Comparison of ENCODE assay signal across 11 cellular contexts in genomic region chr14:74593241-74593985, GRCh38. TPM values are rescaled to one million over a fixed set of nuclear protein-coding genes. Genes with fewer than 3 reads are reported as not detected.
DNase-seq lines count a peak whose midpoint lies in the region; ATAC-seq and TF ChIP-seq lines count a peak whose summit lies in the region.
"Had no signal": no experiment of that assay in that cellular context is flagged by ENCODE, and none has a peak within 500 bp of the region (broad histone marks: within the 10 kb centered on the region; RNA-seq: fewer than 3 reads in every experiment).

No MANE protein-coding gene starts in this region.

- TF ChIP-seq POLR2A in esophagus squamous epithelium (IDR thresholded peaks at IDR 0.05) (no peak), upper lobe of left lung (IDR thresholded peaks at IDR 0.05) (no peak)

- no peak for TF ChIP-seq EP300 in upper lobe of left lung (IDR thresholded peaks at IDR 0.05)

- CTCF ChIA-PET in activated CD4-positive, alpha-beta T cell treated with anti-CD3 and anti-CD28 coated beads, Interleukin-2, amount 10 ng/mL, durations not matched to agents 7 days and 5 days (lab: Charles Lee) = interaction anchor here (1.0 to 2.1 kb wide), 3 partner anchors 8 to 19 kb away, joined by 3 to 7 read pairs (median 4); partner anchors contain the start of gene LTBP2

- H3K27me3 ChIP-seq in esophagus squamous epithelium = no peaks in the 10 kb centered on the region
- H3K27me3 ChIP-seq in upper lobe of left lung = no peaks in the 10 kb centered on the region

- H3K9me3 ChIP-seq in esophagus squamous epithelium = no peaks in the 10 kb centered on the region
- H3K9me3 ChIP-seq in mucosa of descending colon = no peaks in the 10 kb centered on the region
- H3K9me3 ChIP-seq in upper lobe of left lung = no peaks in the 10 kb centered on the region

- H3K4me1 Mint-ChIP-seq in activated CD4-positive, alpha-beta T cell treated with anti-CD3 and anti-CD28 coated beads, Interleukin-2, amount 10 ng/mL, durations not matched to agents 7 days and 5 days = no peaks in the 10 kb centered on the region

- 71 to 72% methylated on average over 12 of the region's 12 CpGs for WGBS in esophagus squamous epithelium, 2 donors
- WGBS in upper lobe of left lung, 2 donors = 75 to 81% methylated on average over 9 to 12 of the region's 12 CpGs

- no peak overlapping the region for H3K4me3 Mint-ChIP-seq in activated CD4-positive, alpha-beta T cell treated with anti-CD3 and anti-CD28 coated beads, Interleukin-2, amount 10 ng/mL, durations not matched to agents 7 days and 5 days

- H3K4me1 ChIP-seq in esophagus squamous epithelium (peaks cover 22 to 91% (median 70%) of the 10 kb centered on the region in 3 donors), mucosa of descending colon (ENCODE audit: low read depth) (peaks cover 2% of the 10 kb centered on the region), upper lobe of left lung (peaks cover 39 to 63% (median 53%) of the 10 kb centered on the region in 4 donors)

- POLR2A ChIA-PET in activated CD4-positive, alpha-beta T cell treated with anti-CD3 and anti-CD28 coated beads, Interleukin-2, amount 10 ng/mL, durations not matched to agents 7 days and 5 days (lab: Charles Lee) = no interaction called here

- H3K27ac Mint-ChIP-seq in activated CD4-positive, alpha-beta T cell treated with anti-CD3 and anti-CD28 coated beads, Interleukin-2, amount 10 ng/mL, durations not matched to agents 7 days and 5 days = no peak overlapping the region

- TF ChIP-seq CTCF in esophagus squamous epithelium (IDR thresholded peaks at IDR 0.05) (no peak), mucosa of descending colon (IDR thresholded peaks at IDR 0.05) (no peak), upper lobe of left lung (IDR thresholded peaks at IDR 0.05) (no peak)

- no peaks in the 10 kb centered on the region for H3K27me3 Mint-ChIP-seq in activated CD4-positive, alpha-beta T cell treated with anti-CD3 and anti-CD28 coated beads, Interleukin-2, amount 10 ng/mL, durations not matched to agents 7 days and 5 days

- ATAC-seq in mucosa of descending colon = peak; percentile 18
- ATAC-seq in upper lobe of left lung (ENCODE audit: low FRiP score in 2 of 2) = no peak
- no peak for ATAC-seq in HG02840 (IDR thresholded peaks at IDR 0.05; ENCODE audit: low FRiP score, unreplicated experiment)

- peak; percentile 15 for DNase-seq in NCI-H82 treated with DMSO at 0.1 percent for 48 hours (lab: John Stamatoyannopoulos, UW; ENCODE audit: unreplicated experiment)
- DNase-seq in esophagus squamous epithelium (lab: John Stamatoyannopoulos, UW) = no peak
- DNase-seq in mucosa of descending colon = peak in 2 of 3 donors; percentile 24 to 33
- no peak for DNase-seq in upper lobe of left lung
- DNase-seq in kidney glomerular epithelial cell (lab: John Stamatoyannopoulos, UW) = no peak
- DNase-seq in activated CD4-positive, alpha-beta T cell treated with anti-CD3 and anti-CD28 coated beads, Interleukin-2, amount 10 ng/mL, durations not matched to agents 7 days and 5 days = no peak
- no peak for DNase-seq in NCI-H2081 (lab: John Stamatoyannopoulos, UW)
- DNase-seq: activated effector memory CD4-positive, alpha-beta T cell treated with anti-CD3 and anti-CD28 coated beads, Interleukin-2, amount 50 U/mL, for 16 hours; NCI-H1417; OCI-M1 had no signal

- H3K4me3 ChIP-seq in esophagus squamous epithelium = no peak overlapping the region
- H3K4me3 ChIP-seq in mucosa of descending colon = no peak overlapping the region
- no peak overlapping the region for H3K4me3 ChIP-seq in upper lobe of left lung

- H3K9me3 Mint-ChIP-seq in activated CD4-positive, alpha-beta T cell treated with anti-CD3 and anti-CD28 coated beads, Interleukin-2, amount 10 ng/mL, durations not matched to agents 7 days and 5 days = no peaks in the 10 kb centered on the region

- intact Hi-C loops in esophagus squamous epithelium (cut with DNase I) = no loop called here
- intact Hi-C loops in mucosa of descending colon (cut with DNase I, micrococcal nuclease) = no loop called here

- no peaks in the 10 kb centered on the region for H3K36me3 Mint-ChIP-seq in activated CD4-positive, alpha-beta T cell treated with anti-CD3 and anti-CD28 coated beads, Interleukin-2, amount 10 ng/mL, durations not matched to agents 7 days and 5 days (ENCODE audit: low read depth)

- H3K27ac ChIP-seq in esophagus squamous epithelium = peak overlapping the region; percentile 56 to 78 (median 76)
- H3K27ac ChIP-seq in upper lobe of left lung = peak overlapping the region; percentile 46 to 83 (median 76)

- no peaks in the 10 kb centered on the region for H3K36me3 ChIP-seq in esophagus squamous epithelium
- no peaks in the 10 kb centered on the region for H3K36me3 ChIP-seq in mucosa of descending colon (ENCODE audit: low read depth)
- H3K36me3 ChIP-seq in upper lobe of left lung = no peaks in the 10 kb centered on the region

RNA-seq across cellular contexts. Expression of gene LTBP2, which starts 18.6 kb away (rescaled TPM):
- 10 to 100 TPM; 10.3 to 41.6 (median 17.0) TPM for total RNA-seq in esophagus squamous epithelium
- total RNA-seq in mucosa of descending colon = 10 to 100 TPM in 1 of 3 donors, 1 to 10 TPM in 2; 1.7 to 10.2 (median 3.0) TPM
- 100 to 1,000 TPM in 2 of 6 donors, 10 to 100 TPM in 4; 19.7 to 136 (median 77.6) TPM for total RNA-seq in upper lobe of left lung
- total RNA-seq in activated CD4-positive, alpha-beta T cell treated with anti-CD3 and anti-CD28 coated beads, Interleukin-2, amount 10 ng/mL, durations not matched to agents 7 days and 5 days = under 1 TPM; 0.05 to 0.12 TPM

Comparison
In these comparisons a context has a peak if more than half of its experiments do, and no peak if none do; other contexts are left out.
1. DNase-seq: peak in NCI-H82 treated with DMSO at 0.1 percent for 48 hours (single experiment) and mucosa of descending colon (2 of 3); none in esophagus squamous epithelium (single experiment), upper lobe of left lung (0 of 2), kidney glomerular epithelial cell (single experiment), activated CD4-positive, alpha-beta T cell treated with anti-CD3 and anti-CD28 coated beads, Interleukin-2, amount 10 ng/mL, durations not matched to agents 7 days and 5 days (single experiment) and NCI-H2081 (0 of 2).